Comparison of ENCODE assay signal across 10 cellular contexts in the genomic region with DNA sequence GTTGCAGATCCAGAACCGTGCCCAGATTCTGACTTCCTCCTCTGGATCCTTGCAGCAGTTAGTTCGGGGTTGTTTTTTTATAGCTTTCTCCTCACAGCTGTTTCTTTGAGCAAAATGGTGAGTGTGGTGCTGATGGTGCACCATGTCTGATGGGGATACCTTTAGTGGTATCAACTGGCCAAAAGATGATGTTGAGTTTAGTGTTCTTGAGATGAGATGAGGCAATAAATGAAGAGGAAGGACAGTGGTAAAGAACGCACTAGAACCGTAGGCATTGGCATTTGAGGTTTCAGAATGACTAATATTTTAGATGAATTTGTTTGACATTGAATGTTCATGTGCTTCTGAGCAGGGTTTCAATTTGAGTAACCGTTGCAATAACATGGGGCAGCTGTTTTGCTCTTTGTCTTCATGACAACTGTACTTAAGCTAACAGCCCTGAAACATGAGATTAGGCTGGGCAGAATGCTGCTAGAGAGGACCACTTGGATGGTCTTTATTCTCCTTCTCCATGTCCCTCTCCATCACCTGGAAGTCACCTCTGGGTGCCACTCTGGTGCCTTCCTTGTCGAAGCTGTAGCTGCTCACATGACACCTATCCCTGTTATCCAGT. TPM values are rescaled to one million over a fixed set of nuclear protein-coding genes. Genes with fewer than 3 reads are reported as not detected.
A peak's percentile ranks its signal among the peaks of the same experiment; 100 is the strongest.
DNase-seq lines count a peak whose midpoint lies in the region; ATAC-seq and TF ChIP-seq lines count a peak whose summit lies in the region.
"Had no signal": no experiment of that assay in that cellular context is flagged by ENCODE, and none has a peak within 500 bp of the region (broad histone marks: within the 10 kb centered on the region; RNA-seq: fewer than 3 reads in every experiment).

No MANE protein-coding gene starts in this region.

- H3K4me1 Mint-ChIP-seq in central memory CD8-positive, alpha-beta T cell = peaks cover 61% of the 10 kb centered on the region
- H3K4me1 Mint-ChIP-seq in neural progenitor cell = peaks cover 16% of the 10 kb centered on the region
- H3K4me1 Mint-ChIP-seq: GM23338 had no signal

- no peaks in the 10 kb centered on the region for H4K20me1 ChIP-seq in neural progenitor cell (ENCODE audit: low read depth)

- H3K27me3 Mint-ChIP-seq in central memory CD8-positive, alpha-beta T cell = no peaks in the 10 kb centered on the region
- peaks cover 5% of the 10 kb centered on the region for H3K27me3 Mint-ChIP-seq in neural progenitor cell (ENCODE audit: insufficient read depth, low read depth)

- H3K27ac Mint-ChIP-seq in central memory CD8-positive, alpha-beta T cell (ENCODE audit: low read depth) = peak overlapping the region; percentile 60
- H3K27ac Mint-ChIP-seq in neural progenitor cell = no peak overlapping the region
- H3K27ac Mint-ChIP-seq: GM23338 had no signal

- peak overlapping the region; percentile 31 for H3K4me3 Mint-ChIP-seq in central memory CD8-positive, alpha-beta T cell
- no peak overlapping the region for H3K4me3 Mint-ChIP-seq in neural progenitor cell
- H3K4me3 Mint-ChIP-seq: GM23338 had no signal

- H2AFZ ChIP-seq in neural progenitor cell (replicated peaks) = no peak overlapping the region
- H2AFZ ChIP-seq: GM23338 had no signal

- peak; percentile 87 for ATAC-seq in GM18505 (IDR thresholded peaks at IDR 0.05; ENCODE audit: unreplicated experiment)
- peak; percentile 97 for ATAC-seq in GM19463 (IDR thresholded peaks at IDR 0.05; ENCODE audit: unreplicated experiment)
- peak; percentile 96 for ATAC-seq in HG03196 (IDR thresholded peaks at IDR 0.05; ENCODE audit: unreplicated experiment)
- ATAC-seq in central memory CD8-positive, alpha-beta T cell (replicated peaks; ENCODE audit: extremely low read depth, poor library complexity, severe bottlenecking) = peak; percentile 8
- ATAC-seq: GM23338 had no signal

- no peak overlapping the region for H3K27ac ChIP-seq in neural progenitor cell
- H3K27ac ChIP-seq: SJSA1 had no signal

- TF ChIP-seq CTCF in neural progenitor cell (IDR thresholded peaks at IDR 0.05) = no peak

- H3F3A ChIP-seq in neural progenitor cell (ENCODE audit: low read depth) = no peaks in the 10 kb centered on the region

- no peaks in the 10 kb centered on the region for H3K9me3 Mint-ChIP-seq in central memory CD8-positive, alpha-beta T cell
- no peaks in the 10 kb centered on the region for H3K9me3 Mint-ChIP-seq in neural progenitor cell
- H3K9me3 Mint-ChIP-seq: GM23338 had no signal

- H3K27me3 ChIP-seq in neural progenitor cell = no peaks in the 10 kb centered on the region

- no peaks in the 10 kb centered on the region for H3K79me2 ChIP-seq in neural progenitor cell (ENCODE audit: low read depth)

- H3K4me1 ChIP-seq in neural progenitor cell = no peaks in the 10 kb centered on the region
- H3K4me1 ChIP-seq: SJSA1 had no signal

- H3K9ac ChIP-seq in neural progenitor cell = no peak overlapping the region

- H3K4me3 ChIP-seq in neural progenitor cell = no peak overlapping the region
- H3K4me3 ChIP-seq: GM23338, SJSA1 had no signal

- no peak for TF ChIP-seq POLR2A in GM18505 (IDR thresholded peaks at IDR 0.05; ENCODE audit: borderline replicate concordance, extremely low read depth, insufficient read depth, insufficient read length)

- no peak for DNase-seq in central memory CD8-positive, alpha-beta T cell (ENCODE audit: low spot score in 2 of 2)
- DNase-seq in COR-L47 (lab: John Stamatoyannopoulos, UW) = no peak
- DNase-seq in central memory CD4-positive, alpha-beta T cell = no peak
- no peak for DNase-seq in neural progenitor cell (ENCODE audit: low spot score)
- DNase-seq in RPMI8226 = no peak

- H3K36me3 ChIP-seq in neural progenitor cell = no peaks in the 10 kb centered on the region
- H3K36me3 ChIP-seq: SJSA1 had no signal

- no peak overlapping the region for H3K4me2 ChIP-seq in neural progenitor cell
- H3K4me2 ChIP-seq: GM23338 had no signal

- H3K9me3 ChIP-seq in neural progenitor cell (ENCODE audit: low read depth) = no peaks in the 10 kb centered on the region
- H3K9me3 ChIP-seq: SJSA1 had no signal

- H3K36me3 Mint-ChIP-seq in central memory CD8-positive, alpha-beta T cell (ENCODE audit: insufficient read depth) = peaks cover 21% of the 10 kb centered on the region
- H3K36me3 Mint-ChIP-seq in neural progenitor cell = no peaks in the 10 kb centered on the region

RNA-seq across cellular contexts. Expression of a gene that starts 3.9 kb away (rescaled TPM):
- total RNA-seq in neural progenitor cell (ENCODE audit: low replicate concordance) = not detected in 2 replicates
- total RNA-seq: GM23338, SJSA1 had no signal

Comparison
In these comparisons a context has a peak if more than half of its experiments do, and no peak if none do; other contexts are left out.
1. ATAC-seq: peak in every context shown above with its lines; median percentile 97 in GM19463; 96 in HG03196; 87 in GM18505; 8 in central memory CD8-positive, alpha-beta T cell.